8 cellular contexts compared by ENCODE assay signal in the genomic region with DNA sequence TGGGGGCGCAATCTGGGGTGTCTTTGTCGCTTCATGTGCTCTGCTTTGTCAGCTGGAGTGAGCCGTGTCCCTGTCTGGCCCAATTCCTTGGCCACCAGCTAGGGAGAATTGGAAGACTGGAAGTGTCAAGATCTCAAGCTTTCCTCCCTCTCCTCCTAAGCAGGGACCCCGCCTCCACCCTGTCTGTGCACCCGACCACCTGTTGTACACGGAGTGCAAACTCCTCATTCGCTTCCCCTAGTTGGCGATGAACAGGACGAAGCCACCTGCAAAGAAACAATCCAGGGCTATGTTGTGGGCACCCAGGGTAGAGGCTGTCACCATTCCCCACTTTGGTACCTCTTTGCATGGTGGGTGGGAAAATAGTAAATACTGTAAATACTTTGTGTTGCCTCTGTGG. TPM values are rescaled to one million over a fixed set of nuclear protein-coding genes. Genes with fewer than 3 reads are reported as not detected.
DNase-seq lines count a peak whose midpoint lies in the region; ATAC-seq and TF ChIP-seq lines count a peak whose summit lies in the region.
"Had no signal": no experiment of that assay in that cellular context is flagged by ENCODE, and none has a peak within 500 bp of the region (broad histone marks: within the 10 kb centered on the region; RNA-seq: fewer than 3 reads in every experiment).

No MANE protein-coding gene starts in this region.

- peaks cover 23% of the 10 kb centered on the region in 2 donors for H3K36me3 Mint-ChIP-seq in activated T-cell treated with anti-CD3 and anti-CD28 coated beads, Interleukin-2, amount 50 U/mL, for 72 hours (ENCODE audit: insufficient read depth in 2 of 2)
- peaks cover 17% of the 10 kb centered on the region for H3K36me3 Mint-ChIP-seq in osteocyte (ENCODE audit: unreplicated experiment)

- peak overlapping the region; percentile 98 to 99 for H3K4me3 Mint-ChIP-seq in activated T-cell treated with anti-CD3 and anti-CD28 coated beads, Interleukin-2, amount 50 U/mL, for 72 hours
- peak overlapping the region; percentile 95 for H3K4me3 Mint-ChIP-seq in osteocyte (ENCODE audit: unreplicated experiment)

- ATAC-seq in activated T-cell treated with anti-CD3 and anti-CD28 coated beads, Interleukin-2, amount 50 U/mL, for 72 hours (replicated peaks in 1 of 2), result no peak

- peaks cover 0 to 3% of the 10 kb centered on the region in 2 donors for H3K9me3 Mint-ChIP-seq in activated T-cell treated with anti-CD3 and anti-CD28 coated beads, Interleukin-2, amount 50 U/mL, for 72 hours
- H3K9me3 Mint-ChIP-seq in osteocyte (ENCODE audit: unreplicated experiment), result no peaks in the 10 kb centered on the region

- DNase-seq in activated T-cell treated with anti-CD3 and anti-CD28 coated beads, Interleukin-2, amount 50 U/mL, for 72 hours, result no peak
- DNase-seq in activated T-cell treated with anti-CD3 and anti-CD28 coated beads for 4 hours (no peak), osteocyte (ENCODE audit: extremely low spot score, unreplicated experiment) (no peak)
- no peak for DNase-seq in stimulated activated CD4-positive, alpha-beta T cell treated with anti-CD3 and anti-CD28 coated beads, Interleukin-4, amount 100 ng/mL, for 1 hour
- DNase-seq: adrenal gland, NCI-H1048 had no signal

- peaks cover 38% of the 10 kb centered on the region for H3K4me1 Mint-ChIP-seq in activated T-cell treated with anti-CD3 and anti-CD28 coated beads, Interleukin-2, amount 50 U/mL, for 72 hours (ENCODE audit: low read depth)
- peaks cover 28% of the 10 kb centered on the region for H3K4me1 Mint-ChIP-seq in osteocyte (ENCODE audit: unreplicated experiment)

- TF ChIP-seq CTCF in osteocyte (IDR thresholded peaks at IDR 0.05), result no peak

- H3K27ac Mint-ChIP-seq in activated T-cell treated with anti-CD3 and anti-CD28 coated beads, Interleukin-2, amount 50 U/mL, for 72 hours, result no peak overlapping the region
- H3K27ac Mint-ChIP-seq in osteocyte (ENCODE audit: unreplicated experiment), result no peak overlapping the region

- H3K27me3 Mint-ChIP-seq in activated T-cell treated with anti-CD3 and anti-CD28 coated beads, Interleukin-2, amount 50 U/mL, for 72 hours (ENCODE audit: low read depth), result no peaks in the 10 kb centered on the region
- peaks cover under 1% of the 10 kb centered on the region for H3K27me3 Mint-ChIP-seq in osteocyte (ENCODE audit: unreplicated experiment)

RNA-seq across cellular contexts. Expression of gene DQX1, which starts 1.7 kb away (rescaled TPM):
- total RNA-seq in activated T-cell treated with anti-CD3 and anti-CD28 coated beads, Interleukin-2, amount 50 U/mL, for 72 hours, result 1 to 10 TPM; 1.5 to 1.9 TPM
- 0.26 and 0.32 TPM in 2 replicates for total RNA-seq in osteocyte
- total RNA-seq: glomerular endothelial cell, osteoblast had no signal

RNA-seq across cellular contexts. Expression of gene AUP1, which starts 1.8 kb away (rescaled TPM):
- total RNA-seq in activated T-cell treated with anti-CD3 and anti-CD28 coated beads, Interleukin-2, amount 50 U/mL, for 72 hours, result 100 to 1,000 TPM; 128 to 136 TPM
- total RNA-seq in osteocyte, result 96.3 and 97.1 TPM in 2 replicates

RNA-seq across cellular contexts. Expression of gene HTRA2, which starts 2.0 kb away (rescaled TPM):
- total RNA-seq in activated T-cell treated with anti-CD3 and anti-CD28 coated beads, Interleukin-2, amount 50 U/mL, for 72 hours, result 10 to 100 TPM; 74.3 to 84.9 TPM
- 32.0 and 32.3 TPM in 2 replicates for total RNA-seq in osteocyte

RNA-seq across cellular contexts. Expression of gene TLX2, which starts 13.5 kb away (rescaled TPM):
- 1 to 10 TPM; 1.4 to 2.4 TPM for total RNA-seq in activated T-cell treated with anti-CD3 and anti-CD28 coated beads, Interleukin-2, amount 50 U/mL, for 72 hours
- not detected in 2 replicates for total RNA-seq in osteocyte
- total RNA-seq: glomerular endothelial cell had no signal

RNA-seq across cellular contexts. Expression of gene PCGF1, which starts 20.2 kb away (rescaled TPM):
- 10 to 100 TPM; 46.9 to 63.1 TPM for total RNA-seq in activated T-cell treated with anti-CD3 and anti-CD28 coated beads, Interleukin-2, amount 50 U/mL, for 72 hours
- 32.2 and 32.5 TPM in 2 replicates for total RNA-seq in osteocyte
